ENCODE assay signal across 1 cellular context in genomic region chr12:46354799-46355194, GRCh38.
TF ChIP-seq lines count a peak whose summit lies in the region.

No MANE protein-coding gene starts in this region.

TF ChIP-seq in HepG2, 621 proteins besides CTCF, POLR2A, EP300 and RAD21 (continued from another document):
- TF ChIP-seq ZNF800 (CRISPR knock-in tag; IDR thresholded peaks at IDR 0.05) = no peak
